In the genomic region with DNA sequence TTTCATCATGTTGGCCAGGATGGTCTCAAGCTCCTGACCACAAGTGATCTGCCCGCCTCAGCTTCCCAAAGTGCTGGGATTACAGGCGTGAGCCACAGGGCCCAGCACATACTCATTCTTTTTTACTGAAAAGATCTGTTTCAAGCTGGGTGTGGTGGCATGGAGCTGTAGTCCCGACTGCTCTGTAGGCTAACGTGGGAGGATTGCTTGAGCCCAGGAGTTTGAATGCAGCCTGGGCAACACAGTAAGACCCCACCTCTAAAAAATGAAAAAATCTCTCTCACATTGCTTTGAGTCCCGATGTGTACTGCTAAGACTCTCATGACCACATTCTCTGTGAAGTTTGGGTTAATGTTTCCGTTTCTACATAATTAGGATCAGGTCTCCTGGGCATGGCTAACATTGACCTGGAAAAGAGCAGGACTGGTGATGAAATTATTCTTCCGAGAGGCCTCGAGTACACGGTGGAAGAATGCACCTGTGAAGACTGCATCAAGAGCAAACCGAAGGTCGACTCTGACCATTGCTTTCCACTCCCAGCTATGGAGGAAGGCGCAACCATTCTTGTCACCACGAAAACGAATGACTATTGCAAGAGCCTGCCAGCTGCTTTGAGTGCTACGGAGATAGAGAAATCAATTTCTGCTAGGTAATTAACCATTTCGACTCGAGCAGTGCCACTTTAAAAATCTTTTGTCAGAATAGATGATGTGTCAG, we compare ENCODE assay signal across 34 cellular contexts. TPM values are rescaled to one million over a fixed set of nuclear protein-coding genes. Genes with fewer than 3 reads are reported as not detected.
DNase-seq lines count a peak whose midpoint lies in the region; ATAC-seq, FAIRE-seq and TF ChIP-seq lines count a peak whose summit lies in the region.
"Had no signal": no experiment of that assay in that cellular context is flagged by ENCODE, and none has a peak within 500 bp of the region (broad histone marks: within the 10 kb centered on the region; RNA-seq: fewer than 3 reads in every experiment).

No MANE protein-coding gene starts in this region.

- H4K20me1 ChIP-seq in BLaER1 treated with 17β-estradiol and CSF1 and Interleukin-3, amounts not matched to agents 10 nM and 100 nM: no peaks in the 10 kb centered on the region

- no peak for DNase-seq in GM12892 (ENCODE audit: insufficient read length)
- DNase-seq in RWPE2 (ENCODE audit: low spot score): peak; percentile 4
- no peak for DNase-seq in naive B cell
- no peak for DNase-seq in erythroblast (lab: John Stamatoyannopoulos, UW)
- DNase-seq in cardiac septum (ENCODE audit: low spot score): no peak
- no peak for DNase-seq in sigmoid colon
- DNase-seq in lower leg skin (ENCODE audit: low spot score in 2 of 2): no peak
- DNase-seq: activated CD4-positive, alpha-beta T cell treated with anti-CD3 and anti-CD28 coated beads, Interleukin-2, amount 10 ng/mL, durations not matched to agents 24 days and 14 days; activated CD8-positive, alpha-beta memory T cell treated with anti-CD3 and anti-CD28 coated beads for 24 hours; activated effector memory CD4-positive, alpha-beta T cell treated with anti-CD3 and anti-CD28 coated beads, Interleukin-2, amount 50 U/mL, for 16 hours; activated naive CD8-positive, alpha-beta T cell treated with anti-CD3 and anti-CD28 coated beads for 36 hours; activated T-cell treated with anti-CD3 and anti-CD28 coated beads, Interleukin-2, amount 50 U/mL, for 1 hour; aorta; C1 segment of cervical spinal cord; effector CD8-positive, alpha-beta T cell; immature natural killer cell; left colon; NCI-H1048; NCI-H1694 treated with DMSO at 0.1 percent for 48 hours; NCI-H2171 treated with DMSO at 0.1 percent for 48 hours; NCI-H510A; nephron progenitor cell; PC-3; Right ventricle myocardium superior; stimulated activated CD4-positive, alpha-beta T cell treated with anti-CD3 and anti-CD28 coated beads, Interleukin-1b, Interleukin-23, amount 100 ng/mL, for 48 hours; stimulated activated naive CD8-positive, alpha-beta T cell treated with anti-CD3 and anti-CD28 coated beads, Interleukin-15, amount 100 ng/mL, for 72 hours had no signal

- H3K36me3 Mint-ChIP-seq in naive B cell: peaks cover 0 to 6% of the 10 kb centered on the region in 2 donors
- H3K36me3 Mint-ChIP-seq: activated naive CD8-positive, alpha-beta T cell treated with anti-CD3 and anti-CD28 coated beads for 36 hours; immature natural killer cell had no signal

- H3K36me3 ChIP-seq in BLaER1 treated with 17β-estradiol and CSF1 and Interleukin-3, amounts not matched to agents 10 nM and 100 nM: no peaks in the 10 kb centered on the region
- H3K36me3 ChIP-seq in RWPE2 (ENCODE audit: low read depth) (no peaks in the 10 kb centered on the region), sigmoid colon (no peaks in the 10 kb centered on the region)

- H3K4me3 Mint-ChIP-seq in naive B cell: peak overlapping the region in 7 of 8 donors; percentile 49 to 72 (median 61)
- H3K4me3 Mint-ChIP-seq: activated CD4-positive, alpha-beta T cell treated with anti-CD3 and anti-CD28 coated beads, Interleukin-2, amount 10 ng/mL, durations not matched to agents 24 days and 14 days; activated naive CD8-positive, alpha-beta T cell treated with anti-CD3 and anti-CD28 coated beads for 36 hours; immature natural killer cell; nephron progenitor cell; stimulated activated naive CD8-positive, alpha-beta T cell treated with anti-CD3 and anti-CD28 coated beads, Interleukin-15, amount 100 ng/mL, for 72 hours had no signal

- H3K4me1 Mint-ChIP-seq in naive B cell: peaks cover 37 to 72% (median 53%) of the 10 kb centered on the region in 3 donors
- H3K4me1 Mint-ChIP-seq: activated CD4-positive, alpha-beta T cell treated with anti-CD3 and anti-CD28 coated beads, Interleukin-2, amount 10 ng/mL, durations not matched to agents 24 days and 14 days; activated naive CD8-positive, alpha-beta T cell treated with anti-CD3 and anti-CD28 coated beads for 36 hours; immature natural killer cell; nephron progenitor cell; stimulated activated naive CD8-positive, alpha-beta T cell treated with anti-CD3 and anti-CD28 coated beads, Interleukin-15, amount 100 ng/mL, for 72 hours had no signal

- no peaks in the 10 kb centered on the region for H3K9me3 ChIP-seq in BLaER1 treated with 17β-estradiol and CSF1 and Interleukin-3, amounts not matched to agents 10 nM and 100 nM (replicated peaks in 1 of 11)
- no peaks in the 10 kb centered on the region for H3K9me3 ChIP-seq in RWPE2 (ENCODE audit: severe bottlenecking)
- no peaks in the 10 kb centered on the region for H3K9me3 ChIP-seq in sigmoid colon
- H3K9me3 ChIP-seq: vagina had no signal

- WGBS in sigmoid colon, 2 donors: 85 to 93% methylated on average over 17 of the region's 17 CpGs
- WGBS in lower leg skin, 2 donors: 84 to 85% methylated on average over 17 of the region's 17 CpGs

- H3K27ac Mint-ChIP-seq in naive B cell: peak overlapping the region; percentile 59 to 94 (median 78)
- H3K27ac Mint-ChIP-seq: activated CD4-positive, alpha-beta T cell treated with anti-CD3 and anti-CD28 coated beads, Interleukin-2, amount 10 ng/mL, durations not matched to agents 24 days and 14 days; activated naive CD8-positive, alpha-beta T cell treated with anti-CD3 and anti-CD28 coated beads for 36 hours; immature natural killer cell; nephron progenitor cell; stimulated activated naive CD8-positive, alpha-beta T cell treated with anti-CD3 and anti-CD28 coated beads, Interleukin-15, amount 100 ng/mL, for 72 hours had no signal

- TF ChIP-seq CTCF in RWPE2 (IDR thresholded peaks at IDR 0.05; ENCODE audit: poor library complexity, severe bottlenecking): no peak
- no peak for TF ChIP-seq CTCF in sigmoid colon (IDR thresholded peaks at IDR 0.05)
- no peak for TF ChIP-seq CTCF in lower leg skin (IDR thresholded peaks at IDR 0.05)

- peak overlapping the region in 8 of 11 experiments; percentile 36 to 76 (median 70); a peak in 14 of 22 replicates for H3K4me2 ChIP-seq in BLaER1 treated with 17β-estradiol and CSF1 and Interleukin-3, amounts not matched to agents 10 nM and 100 nM

- H3K9ac ChIP-seq in BLaER1 treated with 17β-estradiol and CSF1 and Interleukin-3, amounts not matched to agents 10 nM and 100 nM: no peak overlapping the region

- TF ChIP-seq POLR2A in GM12892 (IDR thresholded peaks at IDR 0.05; ENCODE audit: low read depth, low read length) (no peak), erythroblast (IDR thresholded peaks at IDR 0.05; ENCODE audit: low read length) (no peak), sigmoid colon (IDR thresholded peaks at IDR 0.05) (no peak), lower leg skin (IDR thresholded peaks at IDR 0.05) (no peak)

- peak; percentile 30 for FAIRE-seq in GM12892 (lab: Jason Lieb, UNC)
- FAIRE-seq: bronchial epithelial cell had no signal

- H3K27me3 ChIP-seq in BLaER1 treated with 17β-estradiol and CSF1 and Interleukin-3, amounts not matched to agents 10 nM and 100 nM: no peaks in the 10 kb centered on the region
- no peaks in the 10 kb centered on the region for H3K27me3 ChIP-seq in RWPE2 (ENCODE audit: insufficient read depth, poor library complexity, severe bottlenecking)
- no peaks in the 10 kb centered on the region for H3K27me3 ChIP-seq in sigmoid colon
- H3K27me3 ChIP-seq: vagina had no signal

- H3K4me3 ChIP-seq in BLaER1 treated with 17β-estradiol and CSF1 and Interleukin-3, amounts not matched to agents 10 nM and 100 nM: no peak overlapping the region
- H3K4me3 ChIP-seq in RWPE2 (ENCODE audit: severe bottlenecking) (no peak overlapping the region), sigmoid colon (no peak overlapping the region), lower leg skin (ENCODE audit: low read depth, poor library complexity, severe bottlenecking) (no peak overlapping the region)
- H3K4me3 ChIP-seq: coronary artery, vagina had no signal

- ATAC-seq in RWPE2 (ENCODE audit: low read depth): no peak
- no peak for ATAC-seq in naive B cell (ENCODE audit: low read depth in 2 of 2)
- ATAC-seq: left colon; PC-3; stimulated activated naive CD8-positive, alpha-beta T cell treated with anti-CD3 and anti-CD28 coated beads, Interleukin-15, amount 100 ng/mL, for 72 hours had no signal

- no peaks in the 10 kb centered on the region for H3K9me3 Mint-ChIP-seq in naive B cell
- H3K9me3 Mint-ChIP-seq: activated CD4-positive, alpha-beta T cell treated with anti-CD3 and anti-CD28 coated beads, Interleukin-2, amount 10 ng/mL, durations not matched to agents 24 days and 14 days; activated naive CD8-positive, alpha-beta T cell treated with anti-CD3 and anti-CD28 coated beads for 36 hours; immature natural killer cell; nephron progenitor cell; stimulated activated naive CD8-positive, alpha-beta T cell treated with anti-CD3 and anti-CD28 coated beads, Interleukin-15, amount 100 ng/mL, for 72 hours had no signal

- H3K4me1 ChIP-seq in BLaER1 treated with 17β-estradiol and CSF1 and Interleukin-3, amounts not matched to agents 10 nM and 100 nM: peaks cover 12 to 50% (median 40%) of the 10 kb centered on the region in 10 experiments
- H3K4me1 ChIP-seq in RWPE2 (ENCODE audit: insufficient read depth, poor library complexity, severe bottlenecking) (peaks cover 6% of the 10 kb centered on the region), sigmoid colon (no peaks in the 10 kb centered on the region)
- H3K4me1 ChIP-seq: vagina had no signal

- no peaks in the 10 kb centered on the region for H3K27me3 Mint-ChIP-seq in naive B cell
- H3K27me3 Mint-ChIP-seq: activated CD4-positive, alpha-beta T cell treated with anti-CD3 and anti-CD28 coated beads, Interleukin-2, amount 10 ng/mL, durations not matched to agents 24 days and 14 days; stimulated activated naive CD8-positive, alpha-beta T cell treated with anti-CD3 and anti-CD28 coated beads, Interleukin-15, amount 100 ng/mL, for 72 hours had no signal

- TF ChIP-seq EP300 in sigmoid colon (IDR thresholded peaks at IDR 0.05): no peak

- intact Hi-C loops in cardiac septum (cut with DNase I): no loop called here
- intact Hi-C loops in sigmoid colon (cut with DNase I): no loop called here
- intact Hi-C loops in lower leg skin (cut with DNase I; ENCODE audit: low total_unique reads): loop anchor here (10.0 kb wide), 1 partner anchor 97 kb away; no protein-coding TSS in a partner anchor

- no peak overlapping the region for H3K27ac ChIP-seq in BLaER1 treated with 17β-estradiol and CSF1 and Interleukin-3, amounts not matched to agents 10 nM and 100 nM
- H3K27ac ChIP-seq in RWPE2 (ENCODE audit: poor library complexity, severe bottlenecking) (no peak overlapping the region), sigmoid colon (no peak overlapping the region)
- H3K27ac ChIP-seq: coronary artery, epithelial cell of prostate, vagina had no signal

RNA-seq across cellular contexts. Expression of a gene that starts 2.3 kb away (rescaled TPM):
- polyA plus RNA-seq in GM12892 (2012; ENCODE audit: missing spikeins): 107 TPM
- polyA plus RNA-seq in naive B cell (ENCODE audit: low read depth in 6 of 6) (10 to 100 TPM; 24.0 to 75.8 (median 39.7) TPM), sigmoid colon (1 to 10 TPM; 1.8 to 3.8 (median 1.8) TPM)
- total RNA-seq in cardiac septum (not detected), sigmoid colon (not detected), lower leg skin (not detected)
- total RNA-seq: activated CD4-positive, alpha-beta T cell treated with anti-CD3 and anti-CD28 coated beads, Interleukin-2, amount 10 ng/mL, durations not matched to agents 24 days and 14 days; activated naive CD8-positive, alpha-beta T cell treated with anti-CD3 and anti-CD28 coated beads for 36 hours; aorta; bronchial epithelial cell; glomerular endothelial cell; osteoblast; PC-3; Right ventricle myocardium superior; T-helper 2 cell treated with Interferon-gamma antibody and Interleukin-4, amounts not matched to agents 100 ng/mL and 5 ng/mL, for 36 hours; vagina had no signal
- polyA plus RNA-seq: aorta, immature natural killer cell had no signal

RNA-seq across cellular contexts. Expression of a gene that starts 9.2 kb away (rescaled TPM):
- polyA plus RNA-seq in GM12892 (2012; ENCODE audit: missing spikeins): 22.8 TPM
- 100 to 1,000 TPM in 5 of 6 donors, 10 to 100 TPM in 1; 96.0 to 209 (median 155) TPM for polyA plus RNA-seq in naive B cell (ENCODE audit: low read depth in 6 of 6)
- 13.3 TPM for total RNA-seq in cardiac septum
- 10 to 100 TPM; 16.8 to 38.2 (median 17.5) TPM for total RNA-seq in sigmoid colon
- 10 to 100 TPM in 1 of 3 donors, 1 to 10 TPM in 2; 1.6 to 10.3 (median 2.4) TPM for polyA plus RNA-seq in sigmoid colon
- total RNA-seq in lower leg skin: 10 to 100 TPM; 19.3 to 24.8 (median 23.9) TPM

RNA-seq across cellular contexts. Expression of a gene that starts 25.5 kb away (rescaled TPM):
- 7.5 TPM for polyA plus RNA-seq in GM12892 (2012; ENCODE audit: missing spikeins)
- polyA plus RNA-seq in naive B cell (ENCODE audit: low read depth in 6 of 6) (1 to 10 TPM in 4 of 6 donors, not detected in 2; 1.4 to 8.7 (median 6.1) TPM), sigmoid colon (1 to 10 TPM; 2.3 to 9.6 (median 3.0) TPM)
- total RNA-seq in cardiac septum (1.9 TPM), sigmoid colon (10 to 100 TPM in 1 of 4 donors, 1 to 10 TPM in 3; 1.6 to 36.8 (median 2.9) TPM), lower leg skin (10 to 100 TPM in 1 of 4 donors, 1 to 10 TPM in 3; 4.1 to 12.9 (median 5.2) TPM)

RNA-seq across cellular contexts. Expression of a gene that starts 51.6 kb away (rescaled TPM):
- 87.4 TPM for polyA plus RNA-seq in GM12892 (2012; ENCODE audit: missing spikeins)
- polyA plus RNA-seq in naive B cell (ENCODE audit: low read depth in 6 of 6): 10 to 100 TPM; 35.4 to 65.5 (median 54.3) TPM
- total RNA-seq in cardiac septum: 86.6 TPM
- 10 to 100 TPM; 51.8 to 73.5 (median 52.3) TPM for total RNA-seq in sigmoid colon
- 10 to 100 TPM; 43.8 to 55.3 (median 51.1) TPM for polyA plus RNA-seq in sigmoid colon
- 10 to 100 TPM; 38.6 to 55.3 (median 52.0) TPM for total RNA-seq in lower leg skin
